Comparison of ENCODE assay signal across 7 cellular contexts in genomic region chr3:119257654-119258410, GRCh38. TPM values are rescaled to one million over a fixed set of nuclear protein-coding genes. Genes with fewer than 3 reads are reported as not detected.
DNase-seq lines count a peak whose midpoint lies in the region; ATAC-seq and TF ChIP-seq lines count a peak whose summit lies in the region.

No MANE protein-coding gene starts in this region.

- no peak for TF ChIP-seq EP300 in stomach (IDR thresholded peaks at IDR 0.05)

- H3K4me1 ChIP-seq in stomach, result peaks cover 0 to 24% (median 10%) of the 10 kb centered on the region in 4 donors

- TF ChIP-seq POLR2A in stomach (IDR thresholded peaks at IDR 0.05), result no peak

- no peak for TF ChIP-seq CTCF in epithelial cell of esophagus (IDR thresholded peaks at IDR 0.05; ENCODE audit: insufficient read depth, low read depth, low read length, missing control alignments)
- TF ChIP-seq CTCF in stomach (IDR thresholded peaks at IDR 0.05), result no peak

- no peaks in the 10 kb centered on the region for H3K36me3 ChIP-seq in stomach

- H3K9me3 ChIP-seq in stomach, result no peaks in the 10 kb centered on the region

- WGBS in stomach, 5 donors, result 40 to 72% (median 45%) methylated on average over 8 of the region's 8 CpGs

- H3K4me3 ChIP-seq in epithelial cell of esophagus (ENCODE audit: low read length) (no peak overlapping the region), stomach (no peak overlapping the region)

- intact Hi-C loops in stomach (cut with DNase I; ENCODE audit: low total_unique reads), result no loop called here

- peak overlapping the region; percentile 37 to 76 (median 69) for H3K27ac ChIP-seq in stomach

- no peaks in the 10 kb centered on the region for H3K27me3 ChIP-seq in stomach

- peak; percentile 79 for DNase-seq in HT-29 (ENCODE audit: low spot score)
- peak; percentile 19 for DNase-seq in epithelial cell of esophagus (ENCODE audit: low read depth)
- peak; percentile 73 for DNase-seq in stomach
- DNase-seq in NCI-H1105 (lab: John Stamatoyannopoulos, UW), result no peak
- no peak for DNase-seq in SW 1271 (lab: John Stamatoyannopoulos, UW)
- DNase-seq in NCI-H2107 (lab: John Stamatoyannopoulos, UW), result no peak

- ATAC-seq in GM21390 (IDR thresholded peaks at IDR 0.05; ENCODE audit: unreplicated experiment), result peak; percentile 65

RNA-seq across cellular contexts. Expression of gene B4GALT4, which starts 17.2 kb away (rescaled TPM):
- total RNA-seq in HT-29 (2014; rRNA removed; shearing (Covaris generic)), result 8.1 and 8.5 TPM in 2 replicates
- total RNA-seq in stomach, result 10 to 100 TPM in 3 of 5 donors, 1 to 10 TPM in 2; 5.5 to 39.7 (median 16.1) TPM
- 10 to 100 TPM; 12.0 to 14.6 (median 13.3) TPM for polyA plus RNA-seq in stomach

RNA-seq across cellular contexts. Expression of gene ARHGAP31, which starts 36.4 kb away (rescaled TPM):
- 0.03 TPM in 2 replicates for total RNA-seq in HT-29 (2014; rRNA removed; shearing (Covaris generic))
- total RNA-seq in stomach, result 100 to 1,000 TPM in 1 of 5 donors, 10 to 100 TPM in 2, 1 to 10 TPM in 2; 2.9 to 275 (median 14.1) TPM
- polyA plus RNA-seq in stomach, result 1 to 10 TPM; 1.2 to 2.6 (median 2.1) TPM

Comparison
In these comparisons a context has a peak if more than half of its experiments do, and no peak if none do; other contexts are left out.
1. DNase-seq: peak in HT-29 (single experiment), epithelial cell of esophagus (single experiment) and stomach (single experiment); none in NCI-H1105 (single experiment), SW 1271 (0 of 2) and NCI-H2107 (single experiment).